Comparison of ENCODE assay signal across 22 cellular contexts in the genomic region with DNA sequence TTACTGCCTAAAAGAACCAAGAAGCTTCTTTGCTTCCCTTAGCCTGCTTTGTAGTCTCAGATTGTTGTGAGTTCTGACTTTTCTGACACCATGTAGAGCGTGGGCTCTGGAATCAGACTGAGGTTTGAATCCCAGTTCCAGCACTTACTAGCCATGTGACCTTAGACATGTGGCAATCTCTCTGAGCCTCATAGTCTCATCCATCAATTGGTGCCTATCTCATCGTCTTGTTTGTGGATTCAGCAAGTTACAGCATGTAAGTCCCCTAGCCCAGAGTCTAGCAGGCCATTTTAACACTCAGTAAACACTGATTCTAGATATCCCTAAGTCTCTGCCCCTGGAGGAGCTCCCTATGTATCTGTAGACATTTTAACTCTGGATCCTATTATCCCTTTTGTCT.
A peak's percentile ranks its signal among the peaks of the same experiment; 100 is the strongest.
DNase-seq lines count a peak whose midpoint lies in the region; ATAC-seq and TF ChIP-seq lines count a peak whose summit lies in the region.
"Had no signal": no experiment of that assay in that cellular context is flagged by ENCODE, and none has a peak within 500 bp of the region (broad histone marks: within the 10 kb centered on the region; RNA-seq: fewer than 3 reads in every experiment).

No MANE protein-coding gene starts in this region.

- no peak overlapping the region for H2BK20ac ChIP-seq in IMR-90 (ENCODE audit: low read depth, low read length)

- H2AFZ ChIP-seq in IMR-90 (replicated peaks; ENCODE audit: low read length, poor library complexity): no peak overlapping the region

- 0 out of 2 replicates have a peak overlapping the region, but pooled peaks have one; percentile 9 for H3K18ac ChIP-seq in IMR-90 (ENCODE audit: low read depth, low read length)

- no peak overlapping the region for H3K4me2 ChIP-seq in IMR-90 (ENCODE audit: low read depth, low read length)
- H3K4me2 ChIP-seq: A549 had no signal

- H4K5ac ChIP-seq in IMR-90 (ENCODE audit: low read depth, low read length): no peak overlapping the region

- H3K4ac ChIP-seq in IMR-90 (ENCODE audit: low read depth, low read length): no peak overlapping the region

- H3K36me3 ChIP-seq in IMR-90 (ENCODE audit: control insufficient read depth, insufficient read depth, low read length): no peaks in the 10 kb centered on the region
- H3K36me3 ChIP-seq in breast epithelium: no peaks in the 10 kb centered on the region
- no peaks in the 10 kb centered on the region for H3K36me3 ChIP-seq in esophagus squamous epithelium
- H3K36me3 ChIP-seq in esophagus muscularis mucosa: no peaks in the 10 kb centered on the region
- H3K36me3 ChIP-seq: Peyer's patch, SJCRH30 had no signal

- H2BK5ac ChIP-seq in IMR-90 (ENCODE audit: low read depth, low read length, poor library complexity, severe bottlenecking): no peak overlapping the region

- H4K91ac ChIP-seq in IMR-90 (ENCODE audit: insufficient read depth, low read depth, low read length): no peak overlapping the region

- TF ChIP-seq POLR2A in IMR-90 (IDR thresholded peaks at IDR 0.05; ENCODE audit: low read depth, low read length) (no peak), breast epithelium (IDR thresholded peaks at IDR 0.05) (no peak), esophagus squamous epithelium (IDR thresholded peaks at IDR 0.05) (no peak), esophagus muscularis mucosa (IDR thresholded peaks at IDR 0.05; ENCODE audit: low read depth) (no peak)

- H3K23ac ChIP-seq in IMR-90 (ENCODE audit: low read depth, low read length): 0 out of 2 replicates have a peak overlapping the region, but pooled peaks have one; percentile 3

- no peak for DNase-seq in IMR-90
- no peak for DNase-seq in breast epithelium (ENCODE audit: low spot score in 2 of 2)
- DNase-seq in esophagus squamous epithelium (lab: John Stamatoyannopoulos, UW): no peak
- DNase-seq in substantia nigra (lab: John Stamatoyannopoulos, UW): peak in 1 of 49 donors; percentile 42
- no peak for DNase-seq in left ventricle myocardium superior
- no peak for DNase-seq in stimulated activated naive CD8-positive, alpha-beta T cell treated with anti-CD3 and anti-CD28 coated beads, Interleukin-15, Interleukin-2, amounts not matched to agents 100 U/mL and 50 U/mL, for 24 hours
- no peak for DNase-seq in esophagus muscularis mucosa (ENCODE audit: extremely low spot score)
- DNase-seq: CD4-positive, CD25-positive, alpha-beta regulatory T cell; DMS79 treated with DMSO at 0.1 percent for 48 hours; H7; MM.1S; NCI-H1048; NCI-H1436; NCI-H187 treated with DMSO at 0.1 percent for 48 hours; NCI-H2107; NCI-H2227 treated with DMSO at 0.1 percent for 48 hours; NCI-H524; NCI-H774; Peyer's patch; SJCRH30 had no signal

- H2BK120ac ChIP-seq in IMR-90 (ENCODE audit: low read depth, low read length): no peak overlapping the region

- no peak overlapping the region for H4K8ac ChIP-seq in IMR-90 (ENCODE audit: low read depth in 2 of 2, low read length in 2 of 2)

- ATAC-seq in IMR-90 (ENCODE audit: low read depth) (no peak), left ventricle myocardium superior (no peak), HG02938 (IDR thresholded peaks at IDR 0.05; ENCODE audit: unreplicated experiment) (no peak)
- ATAC-seq in stimulated activated naive CD8-positive, alpha-beta T cell treated with anti-CD3 and anti-CD28 coated beads, Interleukin-15, Interleukin-2, amounts not matched to agents 100 U/mL and 50 U/mL, for 24 hours: no peak
- ATAC-seq: A549 had no signal

- H3K9me3 ChIP-seq in IMR-90 (ENCODE audit: control insufficient read depth, insufficient read depth, low read length) (no peaks in the 10 kb centered on the region), breast epithelium (no peaks in the 10 kb centered on the region), esophagus squamous epithelium (no peaks in the 10 kb centered on the region), esophagus muscularis mucosa (no peaks in the 10 kb centered on the region)
- H3K9me3 ChIP-seq: A549, Peyer's patch, SJCRH30 had no signal

- H2AK9ac ChIP-seq in IMR-90 (replicated peaks; ENCODE audit: low read depth, low read length, poor library complexity): no peak overlapping the region

- no TSS peak for BruUV-seq in IMR-90 (replicated peaks; lab: Mats Ljungman, UMichigan)

- no peak overlapping the region for H3K9ac ChIP-seq in IMR-90 (ENCODE audit: low read depth, low read length)

- CTCF ChIA-PET in IMR-90 (lab: Yijun Ruan, JAX): interaction anchor here (0.7 kb wide), 1 partner anchor 16 kb away, joined by 3 read pairs; no protein-coding TSS in a partner anchor

- POLR2A ChIA-PET in IMR-90 (lab: Charles Lee; ENCODE audit: unreplicated experiment): no interaction called here

- H3K9me1 ChIP-seq in IMR-90 (ENCODE audit: insufficient read depth, low read length): peaks cover 2% of the 10 kb centered on the region; the same call in 1 of the 2 replicates

- no peak overlapping the region; the same call in 1 of the 2 replicates for H3K14ac ChIP-seq in IMR-90 (replicated peaks; ENCODE audit: low read depth, low read length)

- H3K4me3 ChIP-seq in IMR-90 (ENCODE audit: insufficient read depth, low read depth, low read length) (no peak overlapping the region), breast epithelium (no peak overlapping the region), esophagus squamous epithelium (no peak overlapping the region), esophagus muscularis mucosa (no peak overlapping the region)
- H3K4me3 ChIP-seq: A549, Peyer's patch, SJCRH30 had no signal

- 50% methylated on average over 1 of the region's 2 CpGs; no CpG with 5 or more reads in 1 of the 2 experiments for WGBS in IMR-90 (ENCODE audit: extremely low coverage in 2 of 2, insufficient read length in 1 of 2), 2 experiments
- 51 to 71% methylated on average over 2 of the region's 2 CpGs for WGBS in esophagus squamous epithelium, 2 donors
- WGBS in esophagus muscularis mucosa: 93% methylated on average over 2 of the region's 2 CpGs

- dilution Hi-C loops in IMR-90 (cut with HindIII; ENCODE audit: low sequenced_read_pairs, unreplicated experiment): no loop called here

- no peak overlapping the region for H3K56ac ChIP-seq in IMR-90 (ENCODE audit: extremely low read depth, insufficient read depth, low read length)

- in situ Hi-C loops in IMR-90 (cut with MboI; ENCODE audit: low sequenced_read_pairs): no loop called here

- no peaks in the 10 kb centered on the region for H4K20me1 ChIP-seq in IMR-90 (ENCODE audit: insufficient read depth, low read length)

- no peak for TF ChIP-seq EP300 in esophagus muscularis mucosa (IDR thresholded peaks at IDR 0.05)

- intact Hi-C loops in IMR-90 (cut with micrococcal nuclease): no loop called here
- intact Hi-C loops in breast epithelium (cut with DNase I; ENCODE audit: low total_unique reads): no loop called here
- intact Hi-C loops in esophagus squamous epithelium (cut with DNase I): no loop called here
- intact Hi-C loops in left ventricle myocardium superior (cut with micrococcal nuclease): no loop called here
- intact Hi-C loops in esophagus muscularis mucosa (cut with DNase I): no loop called here

- H3K4me1 ChIP-seq in IMR-90 (ENCODE audit: control insufficient read depth, insufficient read depth, low read length): peaks cover 3% of the 10 kb centered on the region; the same call in 1 of the 2 replicates
- peaks cover 4 to 9% of the 10 kb centered on the region in 2 donors for H3K4me1 ChIP-seq in breast epithelium
- H3K4me1 ChIP-seq in esophagus squamous epithelium: peaks cover 11 to 64% (median 24%) of the 10 kb centered on the region in 3 donors
- peaks cover 9 to 16% (median 13%) of the 10 kb centered on the region in 4 donors for H3K4me1 ChIP-seq in esophagus muscularis mucosa
- H3K4me1 ChIP-seq: A549, Peyer's patch, SJCRH30 had no signal

- H2AK5ac ChIP-seq in IMR-90 (ENCODE audit: low read depth, low read length): no peak overlapping the region

- TF ChIP-seq RAD21 in IMR-90 (IDR thresholded peaks at IDR 0.05; ENCODE audit: low read length): no peak

- no peak overlapping the region for H2BK15ac ChIP-seq in IMR-90 (ENCODE audit: low read depth, low read length)

- H3K27ac ChIP-seq in IMR-90 (ENCODE audit: insufficient read depth, low read length) (no peak overlapping the region), breast epithelium (peak overlapping the region; percentile 23 to 35), esophagus squamous epithelium (peak overlapping the region in 3 of 4 donors; percentile 2 to 61 (median 60)), substantia nigra (ENCODE audit: low read depth, low read length, poor library complexity, severe bottlenecking) (peak overlapping the region; percentile 18), esophagus muscularis mucosa (replicated peaks in 1 of 4) (no peak overlapping the region)
- H3K27ac ChIP-seq: A549, Peyer's patch, SJCRH30 had no signal

- no peaks in the 10 kb centered on the region for H3K27me3 ChIP-seq in IMR-90 (ENCODE audit: control insufficient read depth, insufficient read depth, low read length)
- no peaks in the 10 kb centered on the region for H3K27me3 ChIP-seq in breast epithelium
- H3K27me3 ChIP-seq in esophagus squamous epithelium: no peaks in the 10 kb centered on the region
- no peaks in the 10 kb centered on the region for H3K27me3 ChIP-seq in esophagus muscularis mucosa
- H3K27me3 ChIP-seq: Peyer's patch, SJCRH30 had no signal

- no peaks in the 10 kb centered on the region for H3K79me1 ChIP-seq in IMR-90 (ENCODE audit: low read depth in 1 of 2, low read length in 2 of 2)

- no peak for TF ChIP-seq CTCF in IMR-90 (conservative IDR thresholded peaks at IDR 0.05; ENCODE audit: low read depth, low read length)
- TF ChIP-seq CTCF in breast epithelium (IDR thresholded peaks at IDR 0.05): no peak
- TF ChIP-seq CTCF in esophagus squamous epithelium (IDR thresholded peaks at IDR 0.05): no peak
- TF ChIP-seq CTCF in esophagus muscularis mucosa (IDR thresholded peaks at IDR 0.05): no peak

TF ChIP-seq in IMR-90, 13 proteins besides CTCF, POLR2A, EP300 and RAD21:
- TF ChIP-seq CHD1 (IDR thresholded peaks at IDR 0.05; ENCODE audit: low read depth, low read length) (no peak), MAZ (IDR thresholded peaks at IDR 0.05; ENCODE audit: borderline replicate concordance, low read depth, low read length) (no peak), NFE2L2 (IDR thresholded peaks at IDR 0.05; ENCODE audit: low read depth, low read length) (no peak)
- TF ChIP-seq, protein P1, sequence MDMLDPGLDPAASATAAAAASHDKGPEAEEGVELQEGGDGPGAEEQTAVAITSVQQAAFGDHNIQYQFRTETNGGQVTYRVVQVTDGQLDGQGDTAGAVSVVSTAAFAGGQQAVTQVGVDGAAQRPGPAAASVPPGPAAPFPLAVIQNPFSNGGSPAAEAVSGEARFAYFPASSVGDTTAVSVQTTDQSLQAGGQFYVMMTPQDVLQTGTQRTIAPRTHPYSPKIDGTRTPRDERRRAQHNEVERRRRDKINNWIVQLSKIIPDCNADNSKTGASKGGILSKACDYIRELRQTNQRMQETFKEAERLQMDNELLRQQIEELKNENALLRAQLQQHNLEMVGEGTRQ (IDR thresholded peaks at IDR 0.05; ENCODE audit: low read depth, low read length): no peak

Comparison
In these comparisons a context has a peak if more than half of its experiments do, and no peak if none do; other contexts are left out.
1. H3K27ac ChIP-seq: peak in breast epithelium (2 of 2), esophagus squamous epithelium (3 of 4) and substantia nigra (single experiment); none in IMR-90 (single experiment) and esophagus muscularis mucosa (0 of 4).